ENCODE assay signal across 8 cellular contexts in the genomic region with DNA sequence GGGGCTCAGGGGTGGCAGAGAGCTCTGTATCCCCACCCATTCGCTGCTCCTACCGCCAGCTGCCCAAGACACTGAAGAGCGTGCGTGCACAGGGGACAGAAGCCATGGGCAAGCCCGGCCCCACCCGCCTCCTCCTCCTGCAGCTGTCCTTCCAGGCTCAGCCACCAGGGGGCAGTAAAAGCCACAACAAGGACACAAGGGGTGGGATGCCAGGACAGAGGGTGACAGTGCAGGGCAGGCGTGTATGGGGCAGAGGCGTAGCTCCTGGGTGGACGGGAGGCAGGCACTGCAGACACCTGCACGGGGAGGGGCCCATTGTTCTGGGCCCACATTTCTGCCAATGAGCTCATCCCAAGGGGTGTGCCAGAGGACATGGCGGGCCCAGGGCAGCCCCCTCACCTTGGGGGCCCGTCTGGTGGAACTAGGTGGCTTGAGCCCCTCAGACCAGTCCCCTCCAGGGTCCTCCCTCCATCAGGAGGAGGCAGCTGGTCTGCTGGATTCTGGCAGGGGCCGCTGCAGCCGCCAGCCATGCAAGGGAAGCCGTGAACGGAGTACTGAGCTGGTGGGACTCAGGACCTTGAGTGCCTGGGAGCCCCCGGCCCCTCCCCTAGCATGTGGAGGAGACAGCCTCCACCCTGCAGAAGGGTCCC.
DNase-seq lines count a peak whose midpoint lies in the region; ATAC-seq and TF ChIP-seq lines count a peak whose summit lies in the region.

No MANE protein-coding gene starts in this region.

- H3K27ac ChIP-seq in liver (ENCODE audit: low read depth in 1 of 2, low read length in 2 of 2), result peak overlapping the region in 1 of 2 donors; percentile 43

- no peaks in the 10 kb centered on the region for H3K9me3 Mint-ChIP-seq in activated CD4-positive, alpha-beta T cell treated with anti-CD3 and anti-CD28 coated beads, Interleukin-2, amount 10 ng/mL, durations not matched to agents 7 days and 5 days

- peaks cover 2% of the 10 kb centered on the region for H3K36me3 Mint-ChIP-seq in activated CD4-positive, alpha-beta T cell treated with anti-CD3 and anti-CD28 coated beads, Interleukin-2, amount 10 ng/mL, durations not matched to agents 7 days and 5 days (ENCODE audit: low read depth)

- no peak overlapping the region for H3K4me3 Mint-ChIP-seq in activated CD4-positive, alpha-beta T cell treated with anti-CD3 and anti-CD28 coated beads, Interleukin-2, amount 10 ng/mL, durations not matched to agents 7 days and 5 days

- H3K4me1 Mint-ChIP-seq in activated CD4-positive, alpha-beta T cell treated with anti-CD3 and anti-CD28 coated beads, Interleukin-2, amount 10 ng/mL, durations not matched to agents 7 days and 5 days, result peaks cover 2% of the 10 kb centered on the region

- H3K27me3 ChIP-seq in liver (ENCODE audit: control insufficient read depth in 4 of 4, insufficient read depth in 4 of 4, low read length in 3 of 4), result no peaks in the 10 kb centered on the region

- POLR2A ChIA-PET in activated CD4-positive, alpha-beta T cell treated with anti-CD3 and anti-CD28 coated beads, Interleukin-2, amount 10 ng/mL, durations not matched to agents 7 days and 5 days (lab: Charles Lee), result no interaction called here

- peaks cover 6 to 30% (median 22%) of the 10 kb centered on the region in 4 donors for H3K4me1 ChIP-seq in liver (ENCODE audit: control insufficient read depth in 4 of 4, insufficient read depth in 4 of 4, low read length in 3 of 4)

- WGBS in liver, result 47% methylated on average over 17 of the region's 17 CpGs

- TF ChIP-seq CTCF in AG09309 (IDR thresholded peaks at IDR 0.05; ENCODE audit: control insufficient read depth, insufficient read depth, low read depth, low read length, missing control alignments) (peak; percentile 93), liver (IDR thresholded peaks at IDR 0.05; ENCODE audit: low read depth, low read length, missing input control) (peak; percentile 98)

- ATAC-seq in GM18511 (IDR thresholded peaks at IDR 0.05; ENCODE audit: unreplicated experiment), result peak; percentile 50
- ATAC-seq in GM18519 (IDR thresholded peaks at IDR 0.05; ENCODE audit: low FRiP score, unreplicated experiment), result no peak

- DNase-seq in AG09309 (ENCODE audit: low read depth) (peak; percentile 27), NCI-H345 treated with DMSO at 0.1 percent for 48 hours (lab: John Stamatoyannopoulos, UW; ENCODE audit: unreplicated experiment) (peak; percentile 4), dedifferentiated amniotic fluid mesenchymal stem cell (ENCODE audit: extremely low spot score) (peak; percentile 71)
- peak; percentile 86 for DNase-seq in activated CD4-positive, alpha-beta T cell treated with anti-CD3 and anti-CD28 coated beads, Interleukin-2, amount 10 ng/mL, durations not matched to agents 7 days and 5 days
- DNase-seq in stimulated activated CD4-positive, alpha-beta T cell treated with anti-CD3 and anti-CD28 coated beads, TNF-alpha, amount 100 ng/mL, for 48 hours (ENCODE audit: low read depth in 3 of 3), result peak; percentile 70 to 76 (median 70)

- H3K36me3 ChIP-seq in liver (ENCODE audit: control insufficient read depth in 4 of 4, insufficient read depth in 3 of 4, low read depth in 1 of 4, low read length in 3 of 4), result peaks cover 8 to 48% (median 12%) of the 10 kb centered on the region in 4 donors

- H3K9me3 ChIP-seq in liver (ENCODE audit: control insufficient read depth in 4 of 4, low read length in 3 of 4), result no peaks in the 10 kb centered on the region

- TF ChIP-seq RAD21 in liver (IDR thresholded peaks at IDR 0.05), result peak; percentile 95 to 98

- CTCF ChIA-PET in activated CD4-positive, alpha-beta T cell treated with anti-CD3 and anti-CD28 coated beads, Interleukin-2, amount 10 ng/mL, durations not matched to agents 7 days and 5 days (lab: Charles Lee), result interaction anchor here (0.6 to 2.1 kb wide), 18 partner anchors 10 to 285 kb away, joined by 3 to 13 read pairs (median 4); no protein-coding TSS in a partner anchor

- H3K27ac Mint-ChIP-seq in activated CD4-positive, alpha-beta T cell treated with anti-CD3 and anti-CD28 coated beads, Interleukin-2, amount 10 ng/mL, durations not matched to agents 7 days and 5 days, result peak overlapping the region; percentile 66

- H3K4me3 ChIP-seq in AG09309 (ENCODE audit: control insufficient read depth, low read depth, low read length) (no peak overlapping the region), liver (ENCODE audit: low read depth in 1 of 3, low read length in 3 of 3) (no peak overlapping the region)

- H3K9ac ChIP-seq in liver (ENCODE audit: low read depth in 1 of 2, low read length in 2 of 2), result no peak overlapping the region

- H3K27me3 Mint-ChIP-seq in activated CD4-positive, alpha-beta T cell treated with anti-CD3 and anti-CD28 coated beads, Interleukin-2, amount 10 ng/mL, durations not matched to agents 7 days and 5 days, result no peaks in the 10 kb centered on the region

TF ChIP-seq in liver, 16 proteins besides CTCF, POLR2A, EP300 and RAD21:
- TF ChIP-seq, protein P1, sequence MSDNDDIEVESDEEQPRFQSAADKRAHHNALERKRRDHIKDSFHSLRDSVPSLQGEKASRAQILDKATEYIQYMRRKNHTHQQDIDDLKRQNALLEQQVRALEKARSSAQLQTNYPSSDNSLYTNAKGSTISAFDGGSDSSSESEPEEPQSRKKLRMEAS (IDR thresholded peaks at IDR 0.05), result no peak
- TF ChIP-seq EGR1 (IDR thresholded peaks at IDR 0.05; ENCODE audit: low read depth in 2 of 2), result no peak
- no peak for TF ChIP-seq SP1 (IDR thresholded peaks at IDR 0.05)
- no peak for TF ChIP-seq JUND (IDR thresholded peaks at IDR 0.05)
- TF ChIP-seq, protein P2, sequence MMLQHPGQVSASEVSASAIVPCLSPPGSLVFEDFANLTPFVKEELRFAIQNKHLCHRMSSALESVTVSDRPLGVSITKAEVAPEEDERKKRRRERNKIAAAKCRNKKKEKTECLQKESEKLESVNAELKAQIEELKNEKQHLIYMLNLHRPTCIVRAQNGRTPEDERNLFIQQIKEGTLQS (IDR thresholded peaks at IDR 0.05), result no peak
- no peak for TF ChIP-seq FOXA1 (IDR thresholded peaks at IDR 0.05)
- no peak for TF ChIP-seq RXRA (IDR thresholded peaks at IDR 0.05)
- no peak for TF ChIP-seq HNF4A (conservative IDR thresholded peaks at IDR 0.05)
- no peak for TF ChIP-seq GABPA (IDR thresholded peaks at IDR 0.05 in 1 of 2, conservative IDR thresholded peaks at IDR 0.05 in 1 of 2)
- no peak for TF ChIP-seq NR2F2 (IDR thresholded peaks at IDR 0.05)
- TF ChIP-seq HNF4G (IDR thresholded peaks at IDR 0.05), result no peak
- TF ChIP-seq, protein P3, sequence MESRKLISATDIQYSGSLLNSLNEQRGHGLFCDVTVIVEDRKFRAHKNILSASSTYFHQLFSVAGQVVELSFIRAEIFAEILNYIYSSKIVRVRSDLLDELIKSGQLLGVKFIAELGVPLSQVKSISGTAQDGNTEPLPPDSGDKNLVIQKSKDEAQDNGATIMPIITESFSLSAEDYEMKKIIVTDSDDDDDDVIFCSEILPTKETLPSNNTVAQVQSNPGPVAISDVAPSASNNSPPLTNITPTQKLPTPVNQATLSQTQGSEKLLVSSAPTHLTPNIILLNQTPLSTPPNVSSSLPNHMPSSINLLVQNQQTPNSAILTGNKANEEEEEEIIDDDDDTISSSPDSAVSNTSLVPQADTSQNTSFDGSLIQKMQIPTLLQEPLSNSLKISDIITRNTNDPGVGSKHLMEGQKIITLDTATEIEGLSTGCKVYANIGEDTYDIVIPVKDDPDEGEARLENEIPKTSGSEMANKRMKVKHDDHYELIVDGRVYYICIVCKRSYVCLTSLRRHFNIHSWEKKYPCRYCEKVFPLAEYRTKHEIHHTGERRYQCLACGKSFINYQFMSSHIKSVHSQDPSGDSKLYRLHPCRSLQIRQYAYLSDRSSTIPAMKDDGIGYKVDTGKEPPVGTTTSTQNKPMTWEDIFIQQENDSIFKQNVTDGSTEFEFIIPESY (IDR thresholded peaks at IDR 0.05), result no peak
- no peak for TF ChIP-seq YY1 (IDR thresholded peaks at IDR 0.05)
- TF ChIP-seq, protein P4, sequence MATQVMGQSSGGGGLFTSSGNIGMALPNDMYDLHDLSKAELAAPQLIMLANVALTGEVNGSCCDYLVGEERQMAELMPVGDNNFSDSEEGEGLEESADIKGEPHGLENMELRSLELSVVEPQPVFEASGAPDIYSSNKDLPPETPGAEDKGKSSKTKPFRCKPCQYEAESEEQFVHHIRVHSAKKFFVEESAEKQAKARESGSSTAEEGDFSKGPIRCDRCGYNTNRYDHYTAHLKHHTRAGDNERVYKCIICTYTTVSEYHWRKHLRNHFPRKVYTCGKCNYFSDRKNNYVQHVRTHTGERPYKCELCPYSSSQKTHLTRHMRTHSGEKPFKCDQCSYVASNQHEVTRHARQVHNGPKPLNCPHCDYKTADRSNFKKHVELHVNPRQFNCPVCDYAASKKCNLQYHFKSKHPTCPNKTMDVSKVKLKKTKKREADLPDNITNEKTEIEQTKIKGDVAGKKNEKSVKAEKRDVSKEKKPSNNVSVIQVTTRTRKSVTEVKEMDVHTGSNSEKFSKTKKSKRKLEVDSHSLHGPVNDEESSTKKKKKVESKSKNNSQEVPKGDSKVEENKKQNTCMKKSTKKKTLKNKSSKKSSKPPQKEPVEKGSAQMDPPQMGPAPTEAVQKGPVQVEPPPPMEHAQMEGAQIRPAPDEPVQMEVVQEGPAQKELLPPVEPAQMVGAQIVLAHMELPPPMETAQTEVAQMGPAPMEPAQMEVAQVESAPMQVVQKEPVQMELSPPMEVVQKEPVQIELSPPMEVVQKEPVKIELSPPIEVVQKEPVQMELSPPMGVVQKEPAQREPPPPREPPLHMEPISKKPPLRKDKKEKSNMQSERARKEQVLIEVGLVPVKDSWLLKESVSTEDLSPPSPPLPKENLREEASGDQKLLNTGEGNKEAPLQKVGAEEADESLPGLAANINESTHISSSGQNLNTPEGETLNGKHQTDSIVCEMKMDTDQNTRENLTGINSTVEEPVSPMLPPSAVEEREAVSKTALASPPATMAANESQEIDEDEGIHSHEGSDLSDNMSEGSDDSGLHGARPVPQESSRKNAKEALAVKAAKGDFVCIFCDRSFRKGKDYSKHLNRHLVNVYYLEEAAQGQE (IDR thresholded peaks at IDR 0.05), result no peak
- TF ChIP-seq TAF1 (conservative IDR thresholded peaks at IDR 0.05), result no peak

Comparison
In these comparisons a context has a peak if more than half of its experiments do, and no peak if none do; other contexts are left out.
1. DNase-seq: peak in every context shown above with its lines; median percentile 86 in activated CD4-positive, alpha-beta T cell treated with anti-CD3 and anti-CD28 coated beads, Interleukin-2, amount 10 ng/mL, durations not matched to agents 7 days and 5 days; 71 in dedifferentiated amniotic fluid mesenchymal stem cell; 70 in stimulated activated CD4-positive, alpha-beta T cell treated with anti-CD3 and anti-CD28 coated beads, TNF-alpha, amount 100 ng/mL, for 48 hours; 27 in AG09309; 4 in NCI-H345 treated with DMSO at 0.1 percent for 48 hours.